8 cellular contexts compared by ENCODE assay signal in genomic region chr16:22191089-22191965, GRCh38. TPM values are rescaled to one million over a fixed set of nuclear protein-coding genes. Genes with fewer than 3 reads are reported as not detected.
DNase-seq lines count a peak whose midpoint lies in the region; ATAC-seq and TF ChIP-seq lines count a peak whose summit lies in the region.

No MANE protein-coding gene starts in this region.

- ATAC-seq in HG02798 (IDR thresholded peaks at IDR 0.05; ENCODE audit: poor library complexity, unreplicated experiment) (peak; percentile 37), left cardiac atrium (peak; percentile 63 to 73)

- no peak for TF ChIP-seq CTCF in GM10266 (IDR thresholded peaks at IDR 0.05; ENCODE audit: control insufficient read depth, insufficient read depth, low read depth, missing control alignments)
- no peak for TF ChIP-seq CTCF in adrenal gland (IDR thresholded peaks at IDR 0.05)
- no peak for TF ChIP-seq CTCF in progenitor cell of endocrine pancreas (IDR thresholded peaks at IDR 0.05; ENCODE audit: unreplicated experiment)

- H3K27me3 Mint-ChIP-seq in progenitor cell of endocrine pancreas, result peaks cover 15% of the 10 kb centered on the region

- H3K9me3 Mint-ChIP-seq in progenitor cell of endocrine pancreas (ENCODE audit: low read depth), result no peaks in the 10 kb centered on the region

- H3K4me1 Mint-ChIP-seq in progenitor cell of endocrine pancreas (ENCODE audit: low read depth), result peaks cover 11% of the 10 kb centered on the region

- H3K36me3 ChIP-seq in adrenal gland (replicated peaks in 1 of 2) (no peaks in the 10 kb centered on the region), urinary bladder (ENCODE audit: insufficient read depth) (no peaks in the 10 kb centered on the region)

- intact Hi-C loops in adrenal gland (cut with DNase I) (no loop called here), left cardiac atrium (cut with DNase I) (no loop called here)

- 2 to 4% (median 2%) methylated on average over 27 to 33 of the region's 33 CpGs for WGBS in adrenal gland, 4 donors
- WGBS in urinary bladder, result 1% methylated on average over 33 of the region's 33 CpGs

- peak overlapping the region; percentile 92 for H3K4me3 Mint-ChIP-seq in progenitor cell of endocrine pancreas (ENCODE audit: low read depth)

- peak overlapping the region; percentile 90 to 96 (median 95) for H3K27ac ChIP-seq in adrenal gland
- peak overlapping the region; percentile 99 for H3K27ac ChIP-seq in urinary bladder (ENCODE audit: low read depth)

- no peaks in the 10 kb centered on the region for H3K9me3 ChIP-seq in adrenal gland (replicated peaks in 1 of 3)

- H3K4me1 ChIP-seq in adrenal gland (replicated peaks in 1 of 2) (peaks cover 28 to 35% of the 10 kb centered on the region in 2 donors), urinary bladder (ENCODE audit: insufficient read depth) (peaks cover 1% of the 10 kb centered on the region)

- H3K27me3 ChIP-seq in adrenal gland, result no peaks in the 10 kb centered on the region

- DNase-seq in GM10266 (ENCODE audit: extremely low spot score) (peak; percentile 78), NCI-H1436 treated with DMSO at 0.1 percent for 48 hours (lab: John Stamatoyannopoulos, UW) (peak; percentile 82), T follicular helper cell (ENCODE audit: low read depth) (peak; percentile 99), adrenal gland (peak; percentile 99 to 100 (median 100)), left cardiac atrium (peak; percentile 100), progenitor cell of endocrine pancreas (ENCODE audit: low spot score, unreplicated experiment) (peak; percentile 92)

- peaks cover 2% of the 10 kb centered on the region for H3K36me3 Mint-ChIP-seq in progenitor cell of endocrine pancreas (ENCODE audit: insufficient read depth)

- peak; percentile 85 to 98 for TF ChIP-seq POLR2A in adrenal gland (IDR thresholded peaks at IDR 0.05)

- peak overlapping the region in 3 of 4 donors; percentile 15 to 52 (median 40) for H3K4me3 ChIP-seq in adrenal gland
- peak overlapping the region; percentile 41 for H3K4me3 ChIP-seq in urinary bladder (ENCODE audit: low read depth, low read length)

- H3K27ac Mint-ChIP-seq in progenitor cell of endocrine pancreas, result peak overlapping the region; percentile 99

RNA-seq across cellular contexts. Expression of gene EEF2K, which starts 14.8 kb away (rescaled TPM):
- 10 to 100 TPM; 10.7 to 28.3 (median 18.5) TPM for total RNA-seq in adrenal gland
- polyA plus RNA-seq in adrenal gland, result 10 to 100 TPM in 1 of 3 donors, 1 to 10 TPM in 2; 4.9 to 15.0 (median 7.6) TPM
- 10 to 100 TPM; 32.0 to 34.0 TPM for total RNA-seq in left cardiac atrium
- total RNA-seq in progenitor cell of endocrine pancreas, result 15.4 TPM in 2 replicates
- 37.2 TPM for total RNA-seq in urinary bladder
- 26.6 TPM for polyA plus RNA-seq in urinary bladder

RNA-seq across cellular contexts. Expression of gene SDR42E2, which starts 29.0 kb away (rescaled TPM):
- total RNA-seq in adrenal gland, result not detected
- under 1 TPM in 2 of 3 donors, not detected in 1; 0.08 to 0.10 TPM for polyA plus RNA-seq in adrenal gland
- total RNA-seq in left cardiac atrium, result not detected
- not detected in 2 replicates for total RNA-seq in progenitor cell of endocrine pancreas
- not detected for total RNA-seq in urinary bladder
- polyA plus RNA-seq in urinary bladder, result not detected

Comparison
In these comparisons a context has a peak if more than half of its experiments do, and no peak if none do; other contexts are left out.
1. Peak in every context shown above with its lines: DNase-seq, ATAC-seq, H3K4me3 ChIP-seq and H3K27ac ChIP-seq.